9 cellular contexts compared by ENCODE assay signal in the genomic region with DNA sequence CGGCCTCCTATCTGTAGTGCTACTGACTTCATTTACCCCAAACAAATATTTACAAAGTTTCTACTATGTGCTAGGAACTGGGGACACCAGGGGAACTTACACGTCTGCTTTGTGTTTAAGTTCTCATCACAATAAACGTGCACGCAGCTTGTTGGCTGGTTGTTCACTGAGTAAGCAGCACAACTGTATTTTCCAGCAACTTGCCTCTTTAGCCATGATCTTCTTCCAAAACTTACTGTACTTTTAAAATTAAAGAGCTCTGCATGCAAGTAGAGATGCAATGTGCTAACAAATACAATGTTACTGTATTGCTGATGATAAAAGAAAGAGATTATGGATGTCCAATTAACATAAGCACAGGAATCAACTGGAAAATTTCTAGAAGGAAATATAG.
DNase-seq lines count a peak whose midpoint lies in the region; ATAC-seq, FAIRE-seq and TF ChIP-seq lines count a peak whose summit lies in the region.
"Had no signal": no experiment of that assay in that cellular context is flagged by ENCODE, and none has a peak within 500 bp of the region (broad histone marks: within the 10 kb centered on the region; RNA-seq: fewer than 3 reads in every experiment).

No MANE protein-coding gene starts in this region.

- POLR2A ChIA-PET in activated CD4-positive, alpha-beta T cell treated with anti-CD3 and anti-CD28 coated beads for 36 hours (lab: Charles Lee), result interaction anchor here (1.1 to 3.6 kb wide), 3 partner anchors 9 to 34 kb away, joined by 3 to 27 read pairs (median 3); no protein-coding TSS in a partner anchor

- no peaks in the 10 kb centered on the region for H3K36me3 ChIP-seq in kidney (ENCODE audit: control insufficient read depth in 1 of 2, insufficient read depth in 2 of 2, low read length in 2 of 2)

- H3K9me3 ChIP-seq in kidney (ENCODE audit: control insufficient read depth in 1 of 2, low read length in 2 of 2), result no peaks in the 10 kb centered on the region

- no peak for TF ChIP-seq CTCF in kidney (IDR thresholded peaks at IDR 0.05; ENCODE audit: borderline replicate concordance, extremely low read depth, insufficient read depth)

- intact Hi-C loops in activated CD4-positive, alpha-beta T cell treated with anti-CD3 and anti-CD28 coated beads for 36 hours (cut with DNase I, micrococcal nuclease), result no loop called here
- intact Hi-C loops in kidney (cut with DNase I), result no loop called here

- peaks cover 91% of the 10 kb centered on the region for H3K4me1 Mint-ChIP-seq in activated CD4-positive, alpha-beta T cell treated with anti-CD3 and anti-CD28 coated beads for 36 hours
- peaks cover 74% of the 10 kb centered on the region for H3K4me1 Mint-ChIP-seq in activated naive CD8-positive, alpha-beta T cell treated with anti-CD3 and anti-CD28 coated beads for 36 hours

- CTCF ChIA-PET in activated CD4-positive, alpha-beta T cell treated with anti-CD3 and anti-CD28 coated beads for 36 hours (lab: Charles Lee), result interaction anchor here (0.9 to 4.5 kb wide), 13 partner anchors 9 to 74 kb away, joined by 3 to 23 read pairs (median 8); a partner anchor contains a TSS

- peak overlapping the region in 1 of 2 donors; percentile 71 for H3K9ac ChIP-seq in kidney (ENCODE audit: low read length in 2 of 2)

- peak overlapping the region; percentile 84 to 95 for H3K27ac ChIP-seq in kidney (ENCODE audit: low read depth in 2 of 2, low read length in 2 of 2)
- H3K27ac ChIP-seq in temporal lobe (ENCODE audit: low read depth, low read length), result peak overlapping the region; percentile 31
- H3K27ac ChIP-seq: 22Rv1 had no signal

- DNase-seq in activated CD4-positive, alpha-beta T cell treated with anti-CD3 and anti-CD28 coated beads for 36 hours, result no peak
- no peak for DNase-seq in activated CD4-positive, alpha-beta T cell treated with anti-CD3 and anti-CD28 coated beads, Interleukin-2, amount 50 U/mL, for 1 hour
- DNase-seq in activated naive CD8-positive, alpha-beta T cell treated with anti-CD3 and anti-CD28 coated beads for 36 hours, result no peak
- no peak for DNase-seq in kidney
- DNase-seq in HK-2 (ENCODE audit: unreplicated experiment), result no peak
- DNase-seq in NCI-H526 treated with DMSO at 0.1 percent for 48 hours (lab: John Stamatoyannopoulos, UW), result no peak

- FAIRE-seq in kidney (lab: Jason Lieb, UNC), result no peak

- peaks cover 60 to 72% of the 10 kb centered on the region in 2 donors for H3K4me1 ChIP-seq in kidney (ENCODE audit: control insufficient read depth in 1 of 2, insufficient read depth in 1 of 2, low read depth in 1 of 2, low read length in 2 of 2)

- H3K27ac Mint-ChIP-seq in activated CD4-positive, alpha-beta T cell treated with anti-CD3 and anti-CD28 coated beads for 36 hours, result peak overlapping the region; percentile 87
- H3K27ac Mint-ChIP-seq in activated naive CD8-positive, alpha-beta T cell treated with anti-CD3 and anti-CD28 coated beads for 36 hours, result peak overlapping the region; percentile 77

- no peaks in the 10 kb centered on the region for H3K27me3 Mint-ChIP-seq in activated CD4-positive, alpha-beta T cell treated with anti-CD3 and anti-CD28 coated beads for 36 hours
- no peaks in the 10 kb centered on the region for H3K27me3 Mint-ChIP-seq in activated naive CD8-positive, alpha-beta T cell treated with anti-CD3 and anti-CD28 coated beads for 36 hours

- H3K9me3 Mint-ChIP-seq in activated CD4-positive, alpha-beta T cell treated with anti-CD3 and anti-CD28 coated beads for 36 hours (ENCODE audit: low read depth), result no peaks in the 10 kb centered on the region
- no peaks in the 10 kb centered on the region for H3K9me3 Mint-ChIP-seq in activated naive CD8-positive, alpha-beta T cell treated with anti-CD3 and anti-CD28 coated beads for 36 hours

- H3K36me3 Mint-ChIP-seq in activated CD4-positive, alpha-beta T cell treated with anti-CD3 and anti-CD28 coated beads for 36 hours (ENCODE audit: low read depth), result peaks cover 7% of the 10 kb centered on the region
- peaks cover 9% of the 10 kb centered on the region for H3K36me3 Mint-ChIP-seq in activated naive CD8-positive, alpha-beta T cell treated with anti-CD3 and anti-CD28 coated beads for 36 hours

- H3K4me3 Mint-ChIP-seq in activated CD4-positive, alpha-beta T cell treated with anti-CD3 and anti-CD28 coated beads for 36 hours, result peak overlapping the region; percentile 72
- H3K4me3 Mint-ChIP-seq in activated naive CD8-positive, alpha-beta T cell treated with anti-CD3 and anti-CD28 coated beads for 36 hours, result no peak overlapping the region

- no peak for ATAC-seq in activated CD4-positive, alpha-beta T cell treated with anti-CD3 and anti-CD28 coated beads for 36 hours
- ATAC-seq in HG03469 (IDR thresholded peaks at IDR 0.05; ENCODE audit: unreplicated experiment), result no peak

- H3K4me3 ChIP-seq in kidney (ENCODE audit: low read length in 2 of 2), result peak overlapping the region; percentile 3 to 5
